9 cellular contexts compared by ENCODE assay signal in genomic region chr1:173865468-173866164, GRCh38. TPM values are rescaled to one million over a fixed set of nuclear protein-coding genes. Genes with fewer than 3 reads are reported as not detected.
DNase-seq lines count a peak whose midpoint lies in the region; ATAC-seq, FAIRE-seq and TF ChIP-seq lines count a peak whose summit lies in the region.
"Had no signal": no experiment of that assay in that cellular context is flagged by ENCODE, and none has a peak within 500 bp of the region (broad histone marks: within the 10 kb centered on the region; RNA-seq: fewer than 3 reads in every experiment).

No MANE protein-coding gene starts in this region.

- DNase-seq in D721Med (ENCODE audit: insufficient read length, low spot score): no peak
- DNase-seq in MG63: no peak
- no peak for DNase-seq in chondrocyte (ENCODE audit: low spot score)
- no peak for DNase-seq in natural killer cell
- DNase-seq in NCI-H510A (lab: John Stamatoyannopoulos, UW): no peak
- no peak for DNase-seq in NOMO-1 treated with dmso at 0.1 percent for 144 hours (lab: John Stamatoyannopoulos, UW; ENCODE audit: unreplicated experiment)
- DNase-seq in ecto neural progenitor cell (ENCODE audit: low spot score): no peak
- no peak for DNase-seq in prostate gland (ENCODE audit: low spot score)

- H3K27ac Mint-ChIP-seq in chondrocyte (ENCODE audit: unreplicated experiment): peak overlapping the region; percentile 80
- peak overlapping the region; percentile 91 to 97 for H3K27ac Mint-ChIP-seq in natural killer cell

- no peaks in the 10 kb centered on the region for H3K9me3 Mint-ChIP-seq in chondrocyte (ENCODE audit: low read depth)
- H3K9me3 Mint-ChIP-seq in natural killer cell: no peaks in the 10 kb centered on the region

- WGBS in prostate gland: 30% methylated on average over 4 of the region's 4 CpGs

- intact Hi-C loops in natural killer cell (cut with micrococcal nuclease): loop anchor here (5.0 to 10.0 kb wide), 2 partner anchors 157 to 299 kb away; partner anchors contain the start of gene RC3H1
- intact Hi-C loops in prostate gland (cut with DNase I): no loop called here

- H3K4me3 ChIP-seq in MG63: peak overlapping the region; percentile 83
- H3K4me3 ChIP-seq in prostate gland: peak overlapping the region in 1 of 2 donors; percentile 97

- H3K27me3 ChIP-seq in MG63: no peaks in the 10 kb centered on the region
- no peaks in the 10 kb centered on the region for H3K27me3 ChIP-seq in prostate gland (replicated peaks; ENCODE audit: insufficient read depth)

- H3K4me3 Mint-ChIP-seq in chondrocyte (ENCODE audit: unreplicated experiment): peak overlapping the region; percentile 91
- H3K4me3 Mint-ChIP-seq in natural killer cell: peak overlapping the region; percentile 98

- H3K36me3 ChIP-seq in MG63 (peaks cover 60% of the 10 kb centered on the region), prostate gland (no peaks in the 10 kb centered on the region)

- peak overlapping the region in 1 of 2 donors; percentile 99 for H3K27ac ChIP-seq in prostate gland

- H3K4me1 Mint-ChIP-seq in chondrocyte (ENCODE audit: low read depth) (peaks cover 48% of the 10 kb centered on the region), natural killer cell (peaks cover 62 to 63% of the 10 kb centered on the region in 2 donors)

- H3K27me3 Mint-ChIP-seq in chondrocyte (ENCODE audit: low read depth) (no peaks in the 10 kb centered on the region), natural killer cell (ENCODE audit: low read depth in 2 of 2) (no peaks in the 10 kb centered on the region)

- ATAC-seq in natural killer cell: no peak

- peak; percentile 67 for FAIRE-seq in D721Med (lab: Jason Lieb, UNC)

- TF ChIP-seq POLR2A in prostate gland (IDR thresholded peaks at IDR 0.05): no peak

- no peaks in the 10 kb centered on the region for H3K9me3 ChIP-seq in MG63
- no peaks in the 10 kb centered on the region for H3K9me3 ChIP-seq in prostate gland

- TF ChIP-seq CTCF in D721Med (IDR thresholded peaks at IDR 0.05; ENCODE audit: insufficient read depth, missing control alignments): no peak
- no peak for TF ChIP-seq CTCF in chondrocyte (IDR thresholded peaks at IDR 0.05)
- no peak for TF ChIP-seq CTCF in natural killer cell (IDR thresholded peaks at IDR 0.05)
- no peak for TF ChIP-seq CTCF in prostate gland (IDR thresholded peaks at IDR 0.05)

- peaks cover 10% of the 10 kb centered on the region for H3K4me1 ChIP-seq in prostate gland (replicated peaks)

- H3K36me3 Mint-ChIP-seq in chondrocyte (ENCODE audit: low read depth) (peaks cover 37% of the 10 kb centered on the region), natural killer cell (peaks cover 30% of the 10 kb centered on the region)

RNA-seq across cellular contexts. Expression of gene GAS5, which starts 2.2 kb away (rescaled TPM):
- total RNA-seq in MG63 (2014; rRNA removed; shearing (Covaris generic); ENCODE audit: low replicate concordance): 531 and 1,049 TPM in 2 replicates
- total RNA-seq in chondrocyte (190 to 340 TPM (median 307 TPM) in 3 replicates), natural killer cell (100 to 1,000 TPM; 208 to 299 (median 214) TPM), prostate gland (100 to 1,000 TPM; 162 to 223 TPM)

RNA-seq across cellular contexts. Expression of gene ZBTB37, which starts 2.6 kb away (rescaled TPM):
- 3.1 and 3.2 TPM in 2 replicates for total RNA-seq in MG63 (2014; rRNA removed; shearing (Covaris generic); ENCODE audit: low replicate concordance)
- total RNA-seq in chondrocyte: 11.0 to 13.8 TPM (median 13.7 TPM) in 3 replicates
- total RNA-seq in natural killer cell: 10 to 100 TPM; 38.2 to 47.3 (median 39.8) TPM
- total RNA-seq in prostate gland: 10 to 100 TPM in 1 of 2 donors, 1 to 10 TPM in 1; 6.6 to 14.7 TPM

RNA-seq across cellular contexts. Expression of gene CENPL, which starts 40.9 kb away (rescaled TPM):
- 35.3 and 148 TPM in 2 replicates for total RNA-seq in MG63 (2014; rRNA removed; shearing (Covaris generic); ENCODE audit: low replicate concordance)
- total RNA-seq in chondrocyte (8.2 to 10.9 TPM (median 9.6 TPM) in 3 replicates), natural killer cell (10 to 100 TPM in 2 of 3 donors, 1 to 10 TPM in 1; 8.8 to 16.4 (median 10.0) TPM), prostate gland (1 to 10 TPM; 5.7 to 9.4 TPM)

RNA-seq across cellular contexts. Expression of gene DARS2, which starts 41.1 kb away (rescaled TPM):
- total RNA-seq in MG63 (2014; rRNA removed; shearing (Covaris generic); ENCODE audit: low replicate concordance): 25.8 and 38.4 TPM in 2 replicates
- 9.5 to 12.7 TPM (median 9.5 TPM) in 3 replicates for total RNA-seq in chondrocyte
- total RNA-seq in natural killer cell: 1 to 10 TPM; 5.0 to 8.4 (median 5.8) TPM
- total RNA-seq in prostate gland: 10 to 100 TPM; 11.3 to 18.1 TPM

RNA-seq across cellular contexts. Expression of gene SERPINC1, which starts 51.5 kb away (rescaled TPM):
- not detected in 2 replicates for total RNA-seq in MG63 (2014; rRNA removed; shearing (Covaris generic); ENCODE audit: low replicate concordance)
- total RNA-seq in chondrocyte (0.22 to 0.51 TPM in 2 of 3 replicates, not detected in the other), natural killer cell (under 1 TPM in 2 of 3 donors, not detected in 1; 0.38 to 0.48 TPM), prostate gland (not detected)
- total RNA-seq: SK-MEL-5 had no signal
